ENCODE assay signal across 34 cellular contexts in genomic region chr6:119962505-119962904, GRCh38.
"Had no signal": no experiment of that assay in that cellular context is flagged by ENCODE, and none has a peak within 500 bp of the region (broad histone marks: within the 10 kb centered on the region; RNA-seq: fewer than 3 reads in every experiment).

No MANE protein-coding gene starts in this region.

- H3K79me2 ChIP-seq: hepatocyte had no signal

- H3K27ac ChIP-seq: brain microvascular endothelial cell, epithelial cell of prostate, esophagus squamous epithelium, gastroesophageal sphincter, heart right ventricle, hepatocyte, VCaP had no signal

- H3K9me3 ChIP-seq: esophagus squamous epithelium, gastroesophageal sphincter, heart right ventricle had no signal

- H2AFZ ChIP-seq: hepatocyte had no signal

- FAIRE-seq: astrocyte, bronchial epithelial cell, colon, endometrium, endothelial cell of umbilical vein, TTC549 had no signal

- H3K36me3 ChIP-seq: brain microvascular endothelial cell, esophagus squamous epithelium, gastroesophageal sphincter, heart right ventricle had no signal

- H3K4me3 ChIP-seq: esophagus squamous epithelium, gastroesophageal sphincter, heart right ventricle, hepatocyte had no signal

- H3K4me1 ChIP-seq: esophagus squamous epithelium, gastroesophageal sphincter, heart right ventricle had no signal

- H3K27me3 ChIP-seq: brain microvascular endothelial cell, esophagus squamous epithelium, gastroesophageal sphincter, heart right ventricle, hepatocyte had no signal

- ATAC-seq: activated T-helper 17 cell treated with anti-CD3 and anti-CD28 coated beads, Interleukin-2, amount 50 U/mL, for 72 hours; gastroesophageal sphincter; heart right ventricle; WTC11 had no signal

- H3K4me2 ChIP-seq: hepatocyte had no signal

- DNase-seq: activated CD4-positive, alpha-beta memory T cell treated with anti-CD3 and anti-CD28 coated beads, Interleukin-2, amount 10 ng/mL, durations not matched to agents 7 days and 5 days; activated CD4-positive, alpha-beta T cell treated with anti-CD3 and anti-CD28 coated beads for 1 hour; activated CD4-positive, alpha-beta T cell treated with anti-CD3 and anti-CD28 coated beads for 4 hours; activated CD4-positive, alpha-beta T cell treated with anti-CD3 and anti-CD28 coated beads, Interleukin-2, amount 10 ng/mL, durations not matched to agents 7 days and 5 days; activated CD4-positive, alpha-beta T cell treated with anti-CD3 and anti-CD28 coated beads, Interleukin-2, amount 50 U/mL, for 4 hours; activated CD8-positive, alpha-beta memory T cell treated with anti-CD3 and anti-CD28 coated beads, Interleukin-2, amount 50 U/mL, for 48 hours; activated effector memory CD4-positive, alpha-beta T cell treated with Interleukin-2 at 50 U/mL for 16 hours; activated gamma-delta T cell treated with Interleukin-2 at 50 U/mL for 16 hours; activated naive CD4-positive, alpha-beta T cell treated with anti-CD3 and anti-CD28 coated beads, Interleukin-2, amount 50 U/mL, for 16 hours; activated naive CD4-positive, alpha-beta T cell treated with Interleukin-2 at 50 U/mL for 16 hours; activated T-cell treated with anti-CD3 and anti-CD28 coated beads for 4 hours; activated T-cell treated with anti-CD3 and anti-CD28 coated beads, Interleukin-2, amount 50 U/mL, for 24 hours; amniotic stem cell; anterior cingulate cortex; brain microvascular endothelial cell; cortex of kidney; dermis blood vessel endothelial cell; effector CD4-positive, alpha-beta T cell; esophagus squamous epithelium; foreskin melanocyte; heart right ventricle; T-helper 2 cell had no signal
